ENCODE assay signal across 14 cellular contexts in genomic region chr19:16218851-16219250, GRCh38. TPM values are rescaled to one million over a fixed set of nuclear protein-coding genes. Genes with fewer than 3 reads are reported as not detected.
DNase-seq lines count a peak whose midpoint lies in the region; ATAC-seq and TF ChIP-seq lines count a peak whose summit lies in the region.
"Had no signal": no experiment of that assay in that cellular context is flagged by ENCODE, and none has a peak within 500 bp of the region (broad histone marks: within the 10 kb centered on the region; RNA-seq: fewer than 3 reads in every experiment).

No MANE protein-coding gene starts in this region.

- peaks cover 47% of the 10 kb centered on the region for H3K4me1 Mint-ChIP-seq in activated naive CD4-positive, alpha-beta T cell treated with anti-CD3 and anti-CD28 coated beads for 36 hours (ENCODE audit: low read depth)
- H3K4me1 Mint-ChIP-seq in IgD-negative memory B cell: peaks cover 23 to 28% (median 26%) of the 10 kb centered on the region in 3 donors
- peaks cover 22 to 30% of the 10 kb centered on the region in 2 donors for H3K4me1 Mint-ChIP-seq in effector memory CD8-positive, alpha-beta T cell (ENCODE audit: low read depth in 2 of 2)

- H3K9me3 ChIP-seq in upper lobe of left lung: peaks cover 23 to 33% (median 24%) of the 10 kb centered on the region in 4 donors

- H3K27ac ChIP-seq in upper lobe of left lung: no peak overlapping the region

- CTCF ChIA-PET in activated naive CD4-positive, alpha-beta T cell treated with anti-CD3 and anti-CD28 coated beads for 36 hours (lab: Charles Lee): interaction anchor here (0.7 to 0.9 kb wide), 2 partner anchors 26 to 430 kb away, joined by 3 read pairs; no protein-coding TSS in a partner anchor

- no peak overlapping the region for H3K4me3 Mint-ChIP-seq in activated naive CD4-positive, alpha-beta T cell treated with anti-CD3 and anti-CD28 coated beads for 36 hours
- H3K4me3 Mint-ChIP-seq in IgD-negative memory B cell: peak overlapping the region in 2 of 4 donors; percentile 40 to 42
- H3K4me3 Mint-ChIP-seq in effector memory CD8-positive, alpha-beta T cell: no peak overlapping the region

- no peak overlapping the region for H3K4me3 ChIP-seq in upper lobe of left lung

- DNase-seq in activated naive CD4-positive, alpha-beta T cell treated with anti-CD3 and anti-CD28 coated beads for 36 hours: no peak
- DNase-seq in activated naive CD4-positive, alpha-beta T cell treated with anti-CD3 and anti-CD28 coated beads, Interleukin-2, amount 50 U/mL, for 72 hours (ENCODE audit: low spot score in 2 of 2): no peak
- no peak for DNase-seq in effector memory CD8-positive, alpha-beta T cell
- DNase-seq in superior temporal gyrus (ENCODE audit: extremely low spot score) (peak; percentile 22), upper lobe of left lung (no peak)
- DNase-seq: ACHN, BE2C, H7, Kasumi-1, NCI-H187 treated with DMSO at 0.1 percent for 48 hours, NCI-H774 had no signal

- H3K27ac Mint-ChIP-seq in activated naive CD4-positive, alpha-beta T cell treated with anti-CD3 and anti-CD28 coated beads for 36 hours: peak overlapping the region; percentile 9
- no peak overlapping the region for H3K27ac Mint-ChIP-seq in activated naive CD4-positive, alpha-beta T cell treated with anti-CD3 and anti-CD28 coated beads, Interleukin-2, amount 50 U/mL, for 72 hours
- H3K27ac Mint-ChIP-seq in IgD-negative memory B cell: peak overlapping the region; percentile 17 to 85 (median 55)
- peak overlapping the region; percentile 27 to 89 for H3K27ac Mint-ChIP-seq in effector memory CD8-positive, alpha-beta T cell

- peaks cover 0 to 8% (median 3%) of the 10 kb centered on the region in 4 donors for H3K4me1 ChIP-seq in upper lobe of left lung
- H3K4me1 ChIP-seq: BE2C had no signal

- no peak for TF ChIP-seq EP300 in upper lobe of left lung (IDR thresholded peaks at IDR 0.05)

- peaks cover 28% of the 10 kb centered on the region for H3K9me3 Mint-ChIP-seq in activated naive CD4-positive, alpha-beta T cell treated with anti-CD3 and anti-CD28 coated beads for 36 hours
- H3K9me3 Mint-ChIP-seq in activated naive CD4-positive, alpha-beta T cell treated with anti-CD3 and anti-CD28 coated beads, Interleukin-2, amount 50 U/mL, for 72 hours: peaks cover 12 to 19% of the 10 kb centered on the region in 2 donors
- H3K9me3 Mint-ChIP-seq in IgD-negative memory B cell: peaks cover 1 to 8% (median 7%) of the 10 kb centered on the region in 3 donors
- peaks cover 0 to 5% of the 10 kb centered on the region in 2 donors for H3K9me3 Mint-ChIP-seq in effector memory CD8-positive, alpha-beta T cell

- intact Hi-C loops in activated naive CD4-positive, alpha-beta T cell treated with anti-CD3 and anti-CD28 coated beads for 36 hours (cut with micrococcal nuclease): no loop called here

- H3K36me3 ChIP-seq in upper lobe of left lung: peaks cover 6 to 80% (median 54%) of the 10 kb centered on the region in 4 donors

- H3K27me3 Mint-ChIP-seq in activated naive CD4-positive, alpha-beta T cell treated with anti-CD3 and anti-CD28 coated beads for 36 hours (ENCODE audit: low read depth): no peaks in the 10 kb centered on the region
- H3K27me3 Mint-ChIP-seq in IgD-negative memory B cell: no peaks in the 10 kb centered on the region
- no peaks in the 10 kb centered on the region for H3K27me3 Mint-ChIP-seq in effector memory CD8-positive, alpha-beta T cell

- TF ChIP-seq CTCF in upper lobe of left lung (IDR thresholded peaks at IDR 0.05): no peak

- 93 to 94% methylated on average over 2 of the region's 2 CpGs for whole genome bisulfite sequencing in upper lobe of left lung, 2 donors

- H3K27me3 ChIP-seq in upper lobe of left lung: no peaks in the 10 kb centered on the region
- H3K27me3 ChIP-seq: BE2C had no signal

- no peak for TF ChIP-seq POLR2A in upper lobe of left lung (IDR thresholded peaks at IDR 0.05)

- ATAC-seq in activated naive CD4-positive, alpha-beta T cell treated with anti-CD3 and anti-CD28 coated beads, Interleukin-2, amount 50 U/mL, for 72 hours: no peak
- ATAC-seq in effector memory CD8-positive, alpha-beta T cell (replicated peaks): no peak
- no peak for ATAC-seq in GM18870 (IDR thresholded peaks at IDR 0.05; ENCODE audit: unreplicated experiment)
- ATAC-seq in upper lobe of left lung (ENCODE audit: low FRiP score in 2 of 2): no peak

- H3K36me3 Mint-ChIP-seq in activated naive CD4-positive, alpha-beta T cell treated with anti-CD3 and anti-CD28 coated beads for 36 hours (ENCODE audit: low read depth): peaks cover 78% of the 10 kb centered on the region
- H3K36me3 Mint-ChIP-seq in activated naive CD4-positive, alpha-beta T cell treated with anti-CD3 and anti-CD28 coated beads, Interleukin-2, amount 50 U/mL, for 72 hours: peaks cover 58 to 83% of the 10 kb centered on the region in 2 donors
- peaks cover 30% of the 10 kb centered on the region for H3K36me3 Mint-ChIP-seq in IgD-negative memory B cell
- peaks cover 56% of the 10 kb centered on the region for H3K36me3 Mint-ChIP-seq in effector memory CD8-positive, alpha-beta T cell (ENCODE audit: insufficient read depth)

RNA-seq across cellular contexts. Expression of gene AP1M1, which starts 21.1 kb away (rescaled TPM):
- total RNA-seq in activated naive CD4-positive, alpha-beta T cell treated with anti-CD3 and anti-CD28 coated beads for 36 hours: 100 to 1,000 TPM; 113 to 123 TPM
- 100 to 1,000 TPM; 105 to 139 TPM for total RNA-seq in activated naive CD4-positive, alpha-beta T cell treated with anti-CD3 and anti-CD28 coated beads, Interleukin-2, amount 50 U/mL, for 72 hours
- 130 TPM for polyA plus RNA-seq in IgD-negative memory B cell
- total RNA-seq in upper lobe of left lung: 10 to 100 TPM; 45.7 to 87.7 (median 62.5) TPM

RNA-seq across cellular contexts. Expression of gene FAM32A, which starts 33.6 kb away (rescaled TPM):
- total RNA-seq in activated naive CD4-positive, alpha-beta T cell treated with anti-CD3 and anti-CD28 coated beads for 36 hours: 10 to 100 TPM; 38.2 to 41.9 TPM
- 10 to 100 TPM; 49.9 to 53.2 TPM for total RNA-seq in activated naive CD4-positive, alpha-beta T cell treated with anti-CD3 and anti-CD28 coated beads, Interleukin-2, amount 50 U/mL, for 72 hours
- polyA plus RNA-seq in IgD-negative memory B cell: 123 TPM
- total RNA-seq in upper lobe of left lung: 10 to 100 TPM; 47.1 to 84.8 (median 58.5) TPM

RNA-seq across cellular contexts. Expression of gene CIB3, which starts 45.5 kb away (rescaled TPM):
- not detected for total RNA-seq in activated naive CD4-positive, alpha-beta T cell treated with anti-CD3 and anti-CD28 coated beads for 36 hours
- total RNA-seq in activated naive CD4-positive, alpha-beta T cell treated with anti-CD3 and anti-CD28 coated beads, Interleukin-2, amount 50 U/mL, for 72 hours: 1 to 10 TPM in 1 of 2 donors, not detected in 1; 1.0 TPM
- not detected for polyA plus RNA-seq in IgD-negative memory B cell
- total RNA-seq in upper lobe of left lung: not detected
- total RNA-seq: H7, NCI-H460 had no signal

Comparison
In these comparisons a context has a peak if more than half of its experiments do, and no peak if none do; other contexts are left out.
1. H3K27ac Mint-ChIP-seq: peak in activated naive CD4-positive, alpha-beta T cell treated with anti-CD3 and anti-CD28 coated beads for 36 hours (single experiment), IgD-negative memory B cell (3 of 3) and effector memory CD8-positive, alpha-beta T cell (2 of 2); none in activated naive CD4-positive, alpha-beta T cell treated with anti-CD3 and anti-CD28 coated beads, Interleukin-2, amount 50 U/mL, for 72 hours (0 of 2).